ENCODE assay signal across 28 cellular contexts in genomic region chr13:111899714-111900389, GRCh38.
DNase-seq lines count a peak whose midpoint lies in the region; TF ChIP-seq lines count a peak whose summit lies in the region.
"Had no signal": no experiment of that assay in that cellular context is flagged by ENCODE, and none has a peak within 500 bp of the region (broad histone marks: within the 10 kb centered on the region; RNA-seq: fewer than 3 reads in every experiment).

No MANE protein-coding gene starts in this region.

- DNase-seq in activated naive CD4-positive, alpha-beta T cell treated with anti-CD3 and anti-CD28 coated beads, Interleukin-2, amount 10 ng/mL, durations not matched to agents 7 days and 5 days, result peak; percentile 7
- no peak for DNase-seq in activated naive CD4-positive, alpha-beta T cell treated with anti-CD3 and anti-CD28 coated beads for 36 hours
- DNase-seq in caudate nucleus (lab: John Stamatoyannopoulos, UW), result no peak
- peak; percentile 83 for DNase-seq in mesenteric fat pad (ENCODE audit: low spot score)
- DNase-seq in vagina (ENCODE audit: extremely low spot score in 2 of 2), result peak; percentile 49 to 72
- no peak for DNase-seq in occipital lobe (lab: John Stamatoyannopoulos, UW)
- DNase-seq in activated CD4-positive, alpha-beta memory T cell treated with anti-CD3 and anti-CD28 coated beads, Interleukin-2, amount 10 ng/mL, durations not matched to agents 7 days and 5 days, result no peak
- no peak for DNase-seq in DMS 273 treated with DMSO at 0.1 percent for 48 hours (lab: John Stamatoyannopoulos, UW)
- DNase-seq: activated CD4-positive, alpha-beta T cell treated with anti-CD3 and anti-CD28 coated beads, Interleukin-2, amount 50 U/mL, for 48 hours; activated naive CD8-positive, alpha-beta T cell treated with anti-CD3 and anti-CD28 coated beads, Interleukin-2, amount 10 ng/mL, durations not matched to agents 7 days and 5 days; AML-193; Calu3; CD4-positive, CD25-positive, alpha-beta regulatory T cell; central memory CD4-positive, alpha-beta T cell; heart right ventricle; KBM-7; kidney glomerular epithelial cell; NCI-H1105 treated with DMSO at 0.1 percent for 48 hours; NCI-H187 treated with DMSO at 0.1 percent for 48 hours; NCI-H526 treated with DMSO at 0.1 percent for 48 hours; PC-9; SHP77; stimulated activated CD4-positive, alpha-beta T cell treated with anti-CD3 and anti-CD28 coated beads, Interleukin-2, amount 100 ng/mL, for 24 hours; stimulated activated CD8-positive, alpha-beta memory T cell treated with anti-CD3 and anti-CD28 coated beads, Interleukin-4, amount 100 ng/mL, for 48 hours; T-helper 2 cell had no signal

- H3K4me1 Mint-ChIP-seq in activated naive CD4-positive, alpha-beta T cell treated with anti-CD3 and anti-CD28 coated beads, Interleukin-2, amount 10 ng/mL, durations not matched to agents 7 days and 5 days, result no peaks in the 10 kb centered on the region
- H3K4me1 Mint-ChIP-seq in activated naive CD4-positive, alpha-beta T cell treated with anti-CD3 and anti-CD28 coated beads for 36 hours (ENCODE audit: low read depth), result no peaks in the 10 kb centered on the region
- H3K4me1 Mint-ChIP-seq in activated CD4-positive, alpha-beta memory T cell treated with anti-CD3 and anti-CD28 coated beads, Interleukin-2, amount 10 ng/mL, durations not matched to agents 7 days and 5 days, result no peaks in the 10 kb centered on the region
- H3K4me1 Mint-ChIP-seq: activated naive CD8-positive, alpha-beta T cell treated with anti-CD3 and anti-CD28 coated beads, Interleukin-2, amount 10 ng/mL, durations not matched to agents 7 days and 5 days; CD4-positive, CD25-positive, alpha-beta regulatory T cell had no signal

- no peaks in the 10 kb centered on the region for H3K36me3 Mint-ChIP-seq in activated naive CD4-positive, alpha-beta T cell treated with anti-CD3 and anti-CD28 coated beads, Interleukin-2, amount 10 ng/mL, durations not matched to agents 7 days and 5 days
- no peaks in the 10 kb centered on the region for H3K36me3 Mint-ChIP-seq in activated naive CD4-positive, alpha-beta T cell treated with anti-CD3 and anti-CD28 coated beads for 36 hours (ENCODE audit: low read depth)
- H3K36me3 Mint-ChIP-seq in activated CD4-positive, alpha-beta memory T cell treated with anti-CD3 and anti-CD28 coated beads, Interleukin-2, amount 10 ng/mL, durations not matched to agents 7 days and 5 days (ENCODE audit: low read depth), result no peaks in the 10 kb centered on the region
- H3K36me3 Mint-ChIP-seq: activated naive CD8-positive, alpha-beta T cell treated with anti-CD3 and anti-CD28 coated beads, Interleukin-2, amount 10 ng/mL, durations not matched to agents 7 days and 5 days; CD4-positive, CD25-positive, alpha-beta regulatory T cell had no signal

- H3K9me3 Mint-ChIP-seq in activated naive CD4-positive, alpha-beta T cell treated with anti-CD3 and anti-CD28 coated beads, Interleukin-2, amount 10 ng/mL, durations not matched to agents 7 days and 5 days, result peaks cover 10% of the 10 kb centered on the region
- H3K9me3 Mint-ChIP-seq in activated naive CD4-positive, alpha-beta T cell treated with anti-CD3 and anti-CD28 coated beads for 36 hours, result peaks cover 2% of the 10 kb centered on the region
- H3K9me3 Mint-ChIP-seq in activated CD4-positive, alpha-beta memory T cell treated with anti-CD3 and anti-CD28 coated beads, Interleukin-2, amount 10 ng/mL, durations not matched to agents 7 days and 5 days, result peaks cover 11% of the 10 kb centered on the region
- H3K9me3 Mint-ChIP-seq: nephron had no signal

- H3K27me3 ChIP-seq in vagina, result no peaks in the 10 kb centered on the region

- H3K36me3 ChIP-seq in vagina, result no peaks in the 10 kb centered on the region
- H3K36me3 ChIP-seq: heart right ventricle had no signal

- peaks cover 2% of the 10 kb centered on the region for H3K27me3 Mint-ChIP-seq in activated naive CD4-positive, alpha-beta T cell treated with anti-CD3 and anti-CD28 coated beads, Interleukin-2, amount 10 ng/mL, durations not matched to agents 7 days and 5 days
- peaks cover 14% of the 10 kb centered on the region for H3K27me3 Mint-ChIP-seq in activated naive CD4-positive, alpha-beta T cell treated with anti-CD3 and anti-CD28 coated beads for 36 hours (ENCODE audit: low read depth)
- H3K27me3 Mint-ChIP-seq in activated CD4-positive, alpha-beta memory T cell treated with anti-CD3 and anti-CD28 coated beads, Interleukin-2, amount 10 ng/mL, durations not matched to agents 7 days and 5 days, result no peaks in the 10 kb centered on the region

- TF ChIP-seq CTCF in vagina (IDR thresholded peaks at IDR 0.05), result no peak

- intact Hi-C loops in activated naive CD4-positive, alpha-beta T cell treated with anti-CD3 and anti-CD28 coated beads for 36 hours (cut with micrococcal nuclease), result no loop called here
- intact Hi-C loops in vagina (cut with DNase I), result no loop called here

- no peaks in the 10 kb centered on the region for H3K4me1 ChIP-seq in vagina
- H3K4me1 ChIP-seq: heart right ventricle, parathyroid adenoma had no signal

- no peak overlapping the region for H3K4me3 ChIP-seq in vagina
- H3K4me3 ChIP-seq: heart right ventricle, PC-9 had no signal

- H3K9me3 ChIP-seq in vagina, result no peaks in the 10 kb centered on the region
- H3K9me3 ChIP-seq: heart right ventricle had no signal

- CTCF ChIA-PET in activated naive CD4-positive, alpha-beta T cell treated with anti-CD3 and anti-CD28 coated beads, Interleukin-2, amount 10 ng/mL, durations not matched to agents 7 days and 5 days (lab: Charles Lee), result no interaction called here
- CTCF ChIA-PET in activated naive CD4-positive, alpha-beta T cell treated with anti-CD3 and anti-CD28 coated beads for 36 hours (lab: Charles Lee), result no interaction called here
- CTCF ChIA-PET in activated CD4-positive, alpha-beta memory T cell treated with anti-CD3 and anti-CD28 coated beads, Interleukin-2, amount 10 ng/mL, durations not matched to agents 7 days and 5 days (lab: Charles Lee), result no interaction called here

- no peak overlapping the region for H3K27ac Mint-ChIP-seq in activated naive CD4-positive, alpha-beta T cell treated with anti-CD3 and anti-CD28 coated beads, Interleukin-2, amount 10 ng/mL, durations not matched to agents 7 days and 5 days
- H3K27ac Mint-ChIP-seq in activated naive CD4-positive, alpha-beta T cell treated with anti-CD3 and anti-CD28 coated beads for 36 hours, result no peak overlapping the region
- H3K27ac Mint-ChIP-seq in activated CD4-positive, alpha-beta memory T cell treated with anti-CD3 and anti-CD28 coated beads, Interleukin-2, amount 10 ng/mL, durations not matched to agents 7 days and 5 days, result no peak overlapping the region
- H3K27ac Mint-ChIP-seq: activated naive CD8-positive, alpha-beta T cell treated with anti-CD3 and anti-CD28 coated beads, Interleukin-2, amount 10 ng/mL, durations not matched to agents 7 days and 5 days; CD4-positive, CD25-positive, alpha-beta regulatory T cell; stimulated activated naive CD8-positive, alpha-beta T cell treated with anti-CD3 and anti-CD28 coated beads, Interleukin-15, Interleukin-2, amounts not matched to agents 100 ng/mL and 50 ng/mL, for 24 hours had no signal

- TF ChIP-seq POLR2A in vagina (IDR thresholded peaks at IDR 0.05), result no peak

- peak overlapping the region; percentile 16 for H3K27ac ChIP-seq in caudate nucleus (ENCODE audit: low read depth, low read length)
- H3K27ac ChIP-seq in vagina, result no peak overlapping the region
- H3K27ac ChIP-seq: heart right ventricle, parathyroid adenoma, PC-9 had no signal

- POLR2A ChIA-PET in activated CD4-positive, alpha-beta memory T cell treated with anti-CD3 and anti-CD28 coated beads, Interleukin-2, amount 10 ng/mL, durations not matched to agents 7 days and 5 days (lab: Charles Lee), result no interaction called here

- H3K4me3 Mint-ChIP-seq in activated naive CD4-positive, alpha-beta T cell treated with anti-CD3 and anti-CD28 coated beads, Interleukin-2, amount 10 ng/mL, durations not matched to agents 7 days and 5 days, result no peak overlapping the region
- no peak overlapping the region for H3K4me3 Mint-ChIP-seq in activated naive CD4-positive, alpha-beta T cell treated with anti-CD3 and anti-CD28 coated beads for 36 hours
- no peak overlapping the region for H3K4me3 Mint-ChIP-seq in activated CD4-positive, alpha-beta memory T cell treated with anti-CD3 and anti-CD28 coated beads, Interleukin-2, amount 10 ng/mL, durations not matched to agents 7 days and 5 days
- H3K4me3 Mint-ChIP-seq: activated naive CD8-positive, alpha-beta T cell treated with anti-CD3 and anti-CD28 coated beads, Interleukin-2, amount 10 ng/mL, durations not matched to agents 7 days and 5 days; CD4-positive, CD25-positive, alpha-beta regulatory T cell; nephron; stimulated activated naive CD8-positive, alpha-beta T cell treated with anti-CD3 and anti-CD28 coated beads, Interleukin-15, Interleukin-2, amounts not matched to agents 100 ng/mL and 50 ng/mL, for 24 hours had no signal

Comparison
In these comparisons a context has a peak if more than half of its experiments do, and no peak if none do; other contexts are left out.
1. DNase-seq: peak in activated naive CD4-positive, alpha-beta T cell treated with anti-CD3 and anti-CD28 coated beads, Interleukin-2, amount 10 ng/mL, durations not matched to agents 7 days and 5 days (single experiment), mesenteric fat pad (single experiment) and vagina (2 of 2); none in activated naive CD4-positive, alpha-beta T cell treated with anti-CD3 and anti-CD28 coated beads for 36 hours (single experiment), caudate nucleus (0 of 61), occipital lobe (single experiment), activated CD4-positive, alpha-beta memory T cell treated with anti-CD3 and anti-CD28 coated beads, Interleukin-2, amount 10 ng/mL, durations not matched to agents 7 days and 5 days (single experiment) and DMS 273 treated with DMSO at 0.1 percent for 48 hours (single experiment).